In the genomic region with DNA sequence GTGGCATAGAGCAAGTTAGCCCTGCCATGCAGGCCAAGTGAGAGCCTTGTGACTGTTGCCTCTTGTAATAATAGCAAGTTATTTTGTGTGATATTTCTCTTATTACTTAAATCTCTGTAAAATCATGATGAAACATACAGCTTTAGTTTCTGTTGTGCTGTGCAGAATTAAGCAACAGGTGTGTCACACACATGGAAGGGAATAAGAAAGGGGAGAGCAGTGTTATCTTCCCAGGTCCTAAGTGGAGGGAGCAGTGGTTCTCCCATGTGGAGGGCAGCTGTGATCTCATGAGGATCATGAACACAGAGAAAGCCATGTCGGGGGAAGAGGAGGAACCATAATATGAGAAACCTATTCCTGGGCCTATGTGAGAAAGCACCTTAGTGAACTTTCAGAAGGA, we compare ENCODE assay signal across 18 cellular contexts.
"Had no signal": no experiment of that assay in that cellular context is flagged by ENCODE, and none has a peak within 500 bp of the region (broad histone marks: within the 10 kb centered on the region; RNA-seq: fewer than 3 reads in every experiment).

No MANE protein-coding gene starts in this region.

- H3K27me3 ChIP-seq: SJSA1 had no signal

- H3K4me1 ChIP-seq: SJSA1 had no signal

- H3K4me3 ChIP-seq: SJSA1, SK-N-MC had no signal

- H3K9me3 ChIP-seq: SJSA1 had no signal

- H3K36me3 ChIP-seq: SJSA1 had no signal

- DNase-seq: KBM-7, NCI-H1092, NCI-H1105 treated with DMSO at 0.1 percent for 48 hours, NCI-H1417 treated with DMSO at 0.1 percent for 48 hours, NCI-H146, NCI-H1694 treated with DMSO at 0.1 percent for 48 hours, NCI-H1930, NCI-H2081, NCI-H2107, NCI-H2227 treated with DMSO at 0.1 percent for 48 hours, NCI-H524, NCI-H526 treated with DMSO at 0.1 percent for 48 hours, NCI-H748 treated with DMSO at 0.1 percent for 48 hours, Right ventricle myocardium superior, RPMI8226, SIG-M5 had no signal

- H3K27ac ChIP-seq: SJSA1, SK-N-MC had no signal
